17 cellular contexts compared by ENCODE assay signal in genomic region chr13:111943229-111943795, GRCh38.
"Had no signal": no experiment of that assay in that cellular context is flagged by ENCODE, and none has a peak within 500 bp of the region (broad histone marks: within the 10 kb centered on the region; RNA-seq: fewer than 3 reads in every experiment).

No MANE protein-coding gene starts in this region.

- H3K4me3 ChIP-seq: body of pancreas, lung, pancreas, tibial nerve had no signal

- H3K36me3 ChIP-seq: pancreas, tibial nerve had no signal

- H3K9me3 ChIP-seq: body of pancreas, pancreas, tibial nerve had no signal

- DNase-seq: activated CD4-positive, alpha-beta T cell treated with anti-CD3 and anti-CD28 coated beads, Interleukin-2, amount 50 U/mL, for 4 hours; activated CD4-positive, CD25-positive, alpha-beta regulatory T cell treated with anti-CD3 and anti-CD28 coated beads, Interleukin-2, amount 50 U/mL, for 72 hours; activated gamma-delta T cell treated with Interleukin-2 at 50 U/mL for 16 hours; activated T-cell treated with anti-CD3 and anti-CD28 coated beads, Interleukin-2, amount 50 U/mL, for 48 hours; amygdala; body of pancreas; central memory CD4-positive, alpha-beta T cell; effector memory CD4-positive, alpha-beta T cell; foreskin keratinocyte; immature natural killer cell; pancreas; stimulated activated CD4-positive, alpha-beta T cell treated with anti-CD3 and anti-CD28 coated beads, Interleukin-2, amount 100 ng/mL, for 48 hours; substantia nigra; T-cell; T-helper 9 cell had no signal

- H3K4me1 ChIP-seq: body of pancreas, foreskin keratinocyte, pancreas, tibial nerve had no signal

- H3K27me3 ChIP-seq: body of pancreas, foreskin keratinocyte, pancreas, tibial nerve had no signal

- H3K27ac ChIP-seq: body of pancreas, foreskin keratinocyte, pancreas, tibial nerve had no signal
